Comparison of ENCODE assay signal across 8 cellular contexts in genomic region chr3:39065197-39065596, GRCh38. TPM values are rescaled to one million over a fixed set of nuclear protein-coding genes. Genes with fewer than 3 reads are reported as not detected.
DNase-seq lines count a peak whose midpoint lies in the region; ATAC-seq and TF ChIP-seq lines count a peak whose summit lies in the region.

No MANE protein-coding gene starts in this region.

- POLR2A ChIA-PET in AG04450 (lab: Yijun Ruan, JAX), result no interaction called here
- POLR2A ChIA-PET in HEK293T (lab: Yijun Ruan, JAX), result no interaction called here

- H4K20me1 ChIP-seq in Loucy (ENCODE audit: insufficient read depth, low read length, poor library complexity, severe bottlenecking), result peaks cover 5% of the 10 kb centered on the region

- no peak overlapping the region for H3K4me2 ChIP-seq in Loucy (ENCODE audit: low read depth, low read length, poor library complexity, severe bottlenecking)

- H3K4me1 Mint-ChIP-seq in activated T-helper 1 cell treated with anti-CD3 and anti-CD28 coated beads, Interleukin-12 subunit alpha, Interleukin-12 subunit beta, Interleukin-2, Interleukin-4 antibody, amounts not matched to agents 30 ng/mL and 10 ng/mL and 1 ng/mL, durations not matched to agents 14 hours and 24 hours and 36 hours (ENCODE audit: low read depth), result peaks cover 7% of the 10 kb centered on the region

- peak; percentile 82 for ATAC-seq in left colon

- no peak overlapping the region for H3K4me3 ChIP-seq in AG04450 (ENCODE audit: low read depth, low read length)
- no peak overlapping the region for H3K4me3 ChIP-seq in GM12864 (ENCODE audit: low read depth, low read length)
- H3K4me3 ChIP-seq in Loucy (ENCODE audit: low read length, poor library complexity, severe bottlenecking), result no peak overlapping the region

- H3K9me2 ChIP-seq in Loucy (replicated peaks; ENCODE audit: low read depth, low read length), result no peaks in the 10 kb centered on the region

- H3F3A ChIP-seq in Loucy (ENCODE audit: low read depth), result no peaks in the 10 kb centered on the region

- no peak overlapping the region for H3K27ac ChIP-seq in AG04450 (ENCODE audit: low read depth, low read length)

- peaks cover 15% of the 10 kb centered on the region for H3K4me1 ChIP-seq in Loucy (ENCODE audit: insufficient read depth, low read length, poor library complexity, severe bottlenecking)

- no peak overlapping the region for H3K27ac Mint-ChIP-seq in activated T-helper 1 cell treated with anti-CD3 and anti-CD28 coated beads, Interleukin-12 subunit alpha, Interleukin-12 subunit beta, Interleukin-2, Interleukin-4 antibody, amounts not matched to agents 30 ng/mL and 10 ng/mL and 1 ng/mL, durations not matched to agents 14 hours and 24 hours and 36 hours

- CTCF ChIA-PET in AG04450 (lab: Charles Lee), result interaction anchor here (0.6 to 1.6 kb wide), 13 partner anchors 14 to 1277 kb away, joined by 3 to 5 read pairs (median 3); no protein-coding TSS in a partner anchor
- CTCF ChIA-PET in HEK293T (lab: Yijun Ruan, JAX), result interaction anchor here (0.5 kb wide), 1 partner anchor 335 kb away, joined by 3 read pairs; no protein-coding TSS in a partner anchor

- H3K9me3 Mint-ChIP-seq in activated T-helper 1 cell treated with anti-CD3 and anti-CD28 coated beads, Interleukin-12 subunit alpha, Interleukin-12 subunit beta, Interleukin-2, Interleukin-4 antibody, amounts not matched to agents 30 ng/mL and 10 ng/mL and 1 ng/mL, durations not matched to agents 14 hours and 24 hours and 36 hours, result peaks cover 3% of the 10 kb centered on the region

- H3K27me3 ChIP-seq in AG04450 (ENCODE audit: control insufficient read depth, insufficient read depth, low read length), result no peaks in the 10 kb centered on the region
- no peaks in the 10 kb centered on the region for H3K27me3 ChIP-seq in Loucy (ENCODE audit: insufficient read depth, low read length, poor library complexity, severe bottlenecking)

- H3K27me3 Mint-ChIP-seq in activated T-helper 1 cell treated with anti-CD3 and anti-CD28 coated beads, Interleukin-12 subunit alpha, Interleukin-12 subunit beta, Interleukin-2, Interleukin-4 antibody, amounts not matched to agents 30 ng/mL and 10 ng/mL and 1 ng/mL, durations not matched to agents 14 hours and 24 hours and 36 hours (ENCODE audit: insufficient read depth), result no peaks in the 10 kb centered on the region

- intact Hi-C loops in activated T-helper 1 cell treated with anti-CD3 and anti-CD28 coated beads, Interleukin-12 subunit alpha, Interleukin-12 subunit beta, Interleukin-2, Interleukin-4 antibody, amounts not matched to agents 30 ng/mL and 10 ng/mL and 1 ng/mL, durations not matched to agents 14 hours and 24 hours and 36 hours (cut with micrococcal nuclease), result no loop called here
- intact Hi-C loops in left colon (cut with DNase I, micrococcal nuclease), result no loop called here

- peaks cover 40% of the 10 kb centered on the region for H3K36me3 Mint-ChIP-seq in activated T-helper 1 cell treated with anti-CD3 and anti-CD28 coated beads, Interleukin-12 subunit alpha, Interleukin-12 subunit beta, Interleukin-2, Interleukin-4 antibody, amounts not matched to agents 30 ng/mL and 10 ng/mL and 1 ng/mL, durations not matched to agents 14 hours and 24 hours and 36 hours (ENCODE audit: low read depth)

- no peak overlapping the region for H3K9ac ChIP-seq in Loucy (ENCODE audit: low read depth, low read length, poor library complexity, severe bottlenecking)

- TF ChIP-seq CTCF in AG04450 (IDR thresholded peaks at IDR 0.05; ENCODE audit: low read depth, low read length), result peak; percentile 63
- peak; percentile 74 for TF ChIP-seq CTCF in GM12864 (IDR thresholded peaks at IDR 0.05; ENCODE audit: low read depth, low read length, missing control alignments)
- peak; percentile 70 for TF ChIP-seq CTCF in Loucy (conservative IDR thresholded peaks at IDR 0.05; ENCODE audit: low read length)

- peaks cover 53% of the 10 kb centered on the region for H3K36me3 ChIP-seq in Loucy (ENCODE audit: insufficient read depth, low read length)

- no peak overlapping the region for H2AFZ ChIP-seq in Loucy (ENCODE audit: low read length)

- DNase-seq in AG04450 (ENCODE audit: low read depth, low spot score) (no peak), GM12864 (ENCODE audit: low read depth) (no peak), HEK293T (ENCODE audit: extremely low spot score) (peak; percentile 55), left colon (peak in 1 of 2 donors; percentile 37), NCI-H146 treated with DMSO at 0.1 percent for 48 hours (lab: John Stamatoyannopoulos, UW; ENCODE audit: unreplicated experiment) (no peak), NCI-H1930 (lab: John Stamatoyannopoulos, UW) (no peak)
- peak; percentile 13 for DNase-seq in activated T-helper 1 cell treated with anti-CD3 and anti-CD28 coated beads, Interleukin-12 subunit alpha, Interleukin-12 subunit beta, Interleukin-2, Interleukin-4 antibody, amounts not matched to agents 30 ng/mL and 10 ng/mL and 1 ng/mL, durations not matched to agents 14 hours and 24 hours and 36 hours (ENCODE audit: low spot score)

- peaks cover 23% of the 10 kb centered on the region for H3K79me2 ChIP-seq in Loucy (ENCODE audit: insufficient read depth, low read length)

- no peak overlapping the region for H3K4me3 Mint-ChIP-seq in activated T-helper 1 cell treated with anti-CD3 and anti-CD28 coated beads, Interleukin-12 subunit alpha, Interleukin-12 subunit beta, Interleukin-2, Interleukin-4 antibody, amounts not matched to agents 30 ng/mL and 10 ng/mL and 1 ng/mL, durations not matched to agents 14 hours and 24 hours and 36 hours

- H3K9me3 ChIP-seq in AG04450 (ENCODE audit: control insufficient read depth, insufficient read depth, low read length) (no peaks in the 10 kb centered on the region), Loucy (ENCODE audit: insufficient read depth, low read depth, low read length) (no peaks in the 10 kb centered on the region)

TF ChIP-seq in HEK293T, 16 proteins besides CTCF, POLR2A, EP300 and RAD21:
- TF ChIP-seq ZNF384 (IDR thresholded peaks at IDR 0.05), result no peak
- no peak for TF ChIP-seq PKNOX1 (IDR thresholded peaks at IDR 0.05)
- no peak for TF ChIP-seq ARNT (IDR thresholded peaks at IDR 0.05)
- TF ChIP-seq HDGF (IDR thresholded peaks at IDR 0.05; ENCODE audit: borderline replicate concordance), result no peak
- TF ChIP-seq L3MBTL2 (conservative IDR thresholded peaks at IDR 0.05), result no peak
- TF ChIP-seq FOXA1 (IDR thresholded peaks at IDR 0.05), result no peak
- TF ChIP-seq NFRKB (IDR thresholded peaks at IDR 0.05), result no peak
- no peak for TF ChIP-seq SP1 (IDR thresholded peaks at IDR 0.05)
- TF ChIP-seq FOXK2 (IDR thresholded peaks at IDR 0.05), result no peak
- TF ChIP-seq ELF4 (IDR thresholded peaks at IDR 0.05), result no peak

RNA-seq across cellular contexts. Expression of gene WDR48, which starts 13.4 kb away (rescaled TPM):
- 35.0 and 42.1 TPM in 2 replicates for polyA plus RNA-seq in AG04450 (2011; rRNA removed)
- 27.5 and 50.3 TPM in 2 replicates for polyA minus RNA-seq in AG04450 (2011; rRNA and poly(A)+ RNA removed)
- 40.6 and 41.5 TPM in 2 replicates for total RNA-seq in activated T-helper 1 cell treated with anti-CD3 and anti-CD28 coated beads, Interleukin-12 subunit alpha, Interleukin-12 subunit beta, Interleukin-2, Interleukin-4 antibody, amounts not matched to agents 30 ng/mL and 10 ng/mL and 1 ng/mL, durations not matched to agents 14 hours and 24 hours and 36 hours
- total RNA-seq in left colon, result 10 to 100 TPM; 21.6 to 32.9 TPM

RNA-seq across cellular contexts. Expression of gene SCN11A, which starts 13.5 kb away (rescaled TPM):
- polyA plus RNA-seq in AG04450 (2011; rRNA removed), result 0.05 TPM in 2 replicates
- polyA minus RNA-seq in AG04450 (2011; rRNA and poly(A)+ RNA removed), result not detected in 2 replicates
- 0.05 TPM in 1 of 2 replicates, not detected in the other for total RNA-seq in activated T-helper 1 cell treated with anti-CD3 and anti-CD28 coated beads, Interleukin-12 subunit alpha, Interleukin-12 subunit beta, Interleukin-2, Interleukin-4 antibody, amounts not matched to agents 30 ng/mL and 10 ng/mL and 1 ng/mL, durations not matched to agents 14 hours and 24 hours and 36 hours
- total RNA-seq in left colon, result under 1 TPM; 0.12 to 0.61 TPM

RNA-seq across cellular contexts. Expression of gene GORASP1, which starts 42.2 kb away (rescaled TPM):
- 43.7 and 47.6 TPM in 2 replicates for polyA plus RNA-seq in AG04450 (2011; rRNA removed)
- polyA minus RNA-seq in AG04450 (2011; rRNA and poly(A)+ RNA removed), result 45.7 and 60.5 TPM in 2 replicates
- total RNA-seq in activated T-helper 1 cell treated with anti-CD3 and anti-CD28 coated beads, Interleukin-12 subunit alpha, Interleukin-12 subunit beta, Interleukin-2, Interleukin-4 antibody, amounts not matched to agents 30 ng/mL and 10 ng/mL and 1 ng/mL, durations not matched to agents 14 hours and 24 hours and 36 hours, result 26.6 and 35.6 TPM in 2 replicates
- total RNA-seq in left colon, result 100 to 1,000 TPM in 1 of 2 donors, 10 to 100 TPM in 1; 86.8 to 106 TPM

RNA-seq across cellular contexts. Expression of gene TTC21A, which starts 42.3 kb away (rescaled TPM):
- polyA plus RNA-seq in AG04450 (2011; rRNA removed), result 1.6 and 2.8 TPM in 2 replicates
- 3.0 and 4.2 TPM in 2 replicates for polyA minus RNA-seq in AG04450 (2011; rRNA and poly(A)+ RNA removed)
- 0.83 and 1.0 TPM in 2 replicates for total RNA-seq in activated T-helper 1 cell treated with anti-CD3 and anti-CD28 coated beads, Interleukin-12 subunit alpha, Interleukin-12 subunit beta, Interleukin-2, Interleukin-4 antibody, amounts not matched to agents 30 ng/mL and 10 ng/mL and 1 ng/mL, durations not matched to agents 14 hours and 24 hours and 36 hours
- total RNA-seq in left colon, result 1 to 10 TPM; 4.5 to 8.3 TPM

Comparison
In these comparisons a context has a peak if more than half of its experiments do, and no peak if none do; other contexts are left out.
1. DNase-seq: peak in HEK293T (single experiment) and activated T-helper 1 cell treated with anti-CD3 and anti-CD28 coated beads, Interleukin-12 subunit alpha, Interleukin-12 subunit beta, Interleukin-2, Interleukin-4 antibody, amounts not matched to agents 30 ng/mL and 10 ng/mL and 1 ng/mL, durations not matched to agents 14 hours and 24 hours and 36 hours (single experiment); none in AG04450 (single experiment), GM12864 (single experiment), NCI-H146 treated with DMSO at 0.1 percent for 48 hours (single experiment) and NCI-H1930 (0 of 2).
2. Peak in every context shown above with its lines, with median percentiles within 50 percentile points of each other: CTCF ChIP-seq.